In genomic region chr12:3589745-3590144, GRCh38 we compare ENCODE assay signal across 6 cellular contexts.
"Had no signal": no experiment of that assay in that cellular context is flagged by ENCODE, and none has a peak within 500 bp of the region (broad histone marks: within the 10 kb centered on the region; RNA-seq: fewer than 3 reads in every experiment).

No MANE protein-coding gene starts in this region.

- H3K4me3 Mint-ChIP-seq: GM23338, H9, IgD-negative memory B cell had no signal

- ATAC-seq: GM23338, HepG2 had no signal

- H3K9me3 Mint-ChIP-seq: H9 had no signal

- H2AFZ ChIP-seq: GM23338 had no signal

- DNase-seq: H9, HCEC 1CT had no signal

- H3K27ac ChIP-seq: HL-60 had no signal

- H3K4me1 Mint-ChIP-seq: IgD-negative memory B cell had no signal

- H3K4me3 ChIP-seq: GM23338 had no signal

- H3K27ac Mint-ChIP-seq: GM23338, H9 had no signal

- H3K4me2 ChIP-seq: GM23338 had no signal
